Comparison of ENCODE assay signal across 11 cellular contexts in genomic region chr17:14196337-14196997, GRCh38. TPM values are rescaled to one million over a fixed set of nuclear protein-coding genes. Genes with fewer than 3 reads are reported as not detected.
DNase-seq lines count a peak whose midpoint lies in the region; ATAC-seq and TF ChIP-seq lines count a peak whose summit lies in the region.
"Had no signal": no experiment of that assay in that cellular context is flagged by ENCODE, and none has a peak within 500 bp of the region (broad histone marks: within the 10 kb centered on the region; RNA-seq: fewer than 3 reads in every experiment).

No MANE protein-coding gene starts in this region.

- H3K27ac Mint-ChIP-seq in T-helper 2 cell treated with Interferon-gamma antibody and Interleukin-4, amounts not matched to agents 5 μg/mL and 100 μg/mL, for 36 hours = peak overlapping the region; percentile 94

- peak overlapping the region; percentile 82 for H3K4me3 Mint-ChIP-seq in T-helper 2 cell treated with Interferon-gamma antibody and Interleukin-4, amounts not matched to agents 5 μg/mL and 100 μg/mL, for 36 hours

- H3K36me3 ChIP-seq in BE2C (no peaks in the 10 kb centered on the region), GM23248 (ENCODE audit: low read depth) (no peaks in the 10 kb centered on the region)

- H3K4me1 Mint-ChIP-seq in T-helper 2 cell treated with Interferon-gamma antibody and Interleukin-4, amounts not matched to agents 5 μg/mL and 100 μg/mL, for 36 hours (ENCODE audit: low read depth) = peaks cover 78% of the 10 kb centered on the region

- H3K27me3 Mint-ChIP-seq in T-helper 2 cell treated with Interferon-gamma antibody and Interleukin-4, amounts not matched to agents 5 μg/mL and 100 μg/mL, for 36 hours (ENCODE audit: low read depth) = no peaks in the 10 kb centered on the region

- H3K79me2 ChIP-seq in GM23248 (ENCODE audit: insufficient read depth) = no peaks in the 10 kb centered on the region

- H2AFZ ChIP-seq in GM23248 = no peak overlapping the region

- H3K27me3 ChIP-seq in BE2C (no peaks in the 10 kb centered on the region), GM23248 (replicated peaks; ENCODE audit: insufficient read depth) (no peaks in the 10 kb centered on the region)

- no peaks in the 10 kb centered on the region for H3K9me2 ChIP-seq in GM23248 (ENCODE audit: insufficient read depth)

- H3K36me3 Mint-ChIP-seq in T-helper 2 cell treated with Interferon-gamma antibody and Interleukin-4, amounts not matched to agents 5 μg/mL and 100 μg/mL, for 36 hours (ENCODE audit: low read depth) = peaks cover 46% of the 10 kb centered on the region

- 97 to 99% methylated on average over 4 of the region's 4 CpGs for WGBS in GM23248 (ENCODE audit: low coverage in 1 of 2, low lambda C conversion rate in 2 of 2, missing lambda C conversion rate in 2 of 2), 2 experiments

- no peak overlapping the region for H3K4me2 ChIP-seq in GM23248 (ENCODE audit: unreplicated experiment)

- H3K4me3 ChIP-seq in BE2C (ENCODE audit: low read depth, low read length) (no peak overlapping the region), fibroblast of villous mesenchyme (ENCODE audit: low read depth, low read length) (no peak overlapping the region), GM23248 (no peak overlapping the region)

- no peaks in the 10 kb centered on the region for H3K9me3 ChIP-seq in BE2C
- no peaks in the 10 kb centered on the region for H3K9me3 ChIP-seq in GM23248 (ENCODE audit: low read depth)

- no peaks in the 10 kb centered on the region for H3F3A ChIP-seq in GM23248 (ENCODE audit: insufficient read depth)

- ATAC-seq in GM18909 (IDR thresholded peaks at IDR 0.05; ENCODE audit: poor library complexity, unreplicated experiment) = peak; percentile 56

- H4K20me1 ChIP-seq in GM23248 (ENCODE audit: insufficient read depth) = no peaks in the 10 kb centered on the region

- in situ Hi-C loops in GM23248 (cut with MboI) = no loop called here

- H3K9me3 Mint-ChIP-seq in T-helper 2 cell treated with Interferon-gamma antibody and Interleukin-4, amounts not matched to agents 5 μg/mL and 100 μg/mL, for 36 hours = no peaks in the 10 kb centered on the region

- no peak overlapping the region for H3K27ac ChIP-seq in GM23248

- TF ChIP-seq CTCF in BE2C (IDR thresholded peaks at IDR 0.05; ENCODE audit: low read depth, low read length) (peak; percentile 30), fibroblast of villous mesenchyme (IDR thresholded peaks at IDR 0.05; ENCODE audit: insufficient read depth, low read depth, low read length) (peak; percentile 22)

- H3K9ac ChIP-seq in GM23248 = no peak overlapping the region

- DNase-seq in BE2C (no peak), fibroblast of villous mesenchyme (ENCODE audit: low read depth) (no peak), activated gamma-delta T cell (lab: John Stamatoyannopoulos, UW) (no peak), GM23248 (no peak), NCI-H526 treated with DMSO at 0.1 percent for 48 hours (lab: John Stamatoyannopoulos, UW) (no peak)
- DNase-seq in T-helper 2 cell treated with Interferon-gamma antibody and Interleukin-4, amounts not matched to agents 5 μg/mL and 100 μg/mL, for 36 hours (ENCODE audit: low spot score) = no peak
- no peak for DNase-seq in stimulated activated CD4-positive, alpha-beta T cell treated with anti-CD3 and anti-CD28 coated beads, Interleukin-4, amount 100 ng/mL, for 4 hours
- DNase-seq: DMS79 treated with DMSO at 0.1 percent for 48 hours had no signal

- H3K4me1 ChIP-seq in BE2C (no peaks in the 10 kb centered on the region; the same call in 1 of the 2 replicates), GM23248 (ENCODE audit: insufficient read depth) (peaks cover 5% of the 10 kb centered on the region; the same call in 1 of the 2 replicates)

RNA-seq across cellular contexts. Expression of gene CDRT15, which starts 40.2 kb away (rescaled TPM):
- polyA plus RNA-seq in BE2C (2012; ENCODE audit: insufficient read depth, insufficient read length, low read depth) = 2.3 TPM
- total RNA-seq in fibroblast of villous mesenchyme = not detected in 2 replicates
- total RNA-seq in GM23248 (2014; rRNA removed; shearing (Covaris generic)) = not detected in 2 replicates
- polyA plus RNA-seq in GM23248 (2016; fragmentation: Nextera tagmentation; extraction: Ambion mirVana) = not detected in 2 replicates
- total RNA-seq: NCI-H460, renal cortical epithelial cell had no signal
